Comparison of ENCODE assay signal across 1 cellular context in genomic region chr4:23897564-23898109, GRCh38.
TF ChIP-seq lines count a peak whose summit lies in the region.

No MANE protein-coding gene starts in this region.

TF ChIP-seq in H1, 55 proteins besides CTCF, POLR2A, EP300 and RAD21:
- TF ChIP-seq SIRT6 (IDR thresholded peaks at IDR 0.05; ENCODE audit: low read length) (no peak), CTBP2 (IDR thresholded peaks at IDR 0.05; ENCODE audit: borderline replicate concordance, insufficient read depth, insufficient read length, low read length) (no peak), ATF3 (IDR thresholded peaks at IDR 0.05; ENCODE audit: insufficient read depth, low read depth, low read length) (no peak)
